1 cellular context compared by ENCODE assay signal in genomic region chr9:128555180-128555721, GRCh38.
TF ChIP-seq lines count a peak whose summit lies in the region.

No MANE protein-coding gene starts in this region.

TF ChIP-seq in GM12878, 131 proteins besides CTCF, POLR2A, EP300 and RAD21:
- TF ChIP-seq SMARCA5 (IDR thresholded peaks at IDR 0.05) (no peak), ZSCAN29 (IDR thresholded peaks at IDR 0.05) (no peak), ZBTB33 (IDR thresholded peaks at IDR 0.05) (no peak), POU2F2 (IDR thresholded peaks at IDR 0.05; ENCODE audit: borderline replicate concordance, low read depth, low read length) (no peak), EZH2 (IDR thresholded peaks at IDR 0.05; ENCODE audit: borderline replicate concordance, control insufficient read depth, low read depth, low read length) (no peak), YY1 (IDR thresholded peaks at IDR 0.05; ENCODE audit: low read depth, low read length) (no peak), MXI1 (IDR thresholded peaks at IDR 0.05; ENCODE audit: low read depth, low read length) (no peak), DPF2 (IDR thresholded peaks at IDR 0.05) (no peak), SPI1 (IDR thresholded peaks at IDR 0.05; ENCODE audit: borderline replicate concordance, insufficient read depth, low read depth, low read length) (no peak)
